Comparison of ENCODE assay signal across 12 cellular contexts in genomic region chr5:63959177-63959982, GRCh38. TPM values are rescaled to one million over a fixed set of nuclear protein-coding genes. Genes with fewer than 3 reads are reported as not detected.
A peak's percentile ranks its signal among the peaks of the same experiment; 100 is the strongest.
DNase-seq lines count a peak whose midpoint lies in the region; ATAC-seq and TF ChIP-seq lines count a peak whose summit lies in the region.
"Had no signal": no experiment of that assay in that cellular context is flagged by ENCODE, and none has a peak within 500 bp of the region (broad histone marks: within the 10 kb centered on the region; RNA-seq: fewer than 3 reads in every experiment).

No MANE protein-coding gene starts in this region.

- H3K9me3 ChIP-seq in naive thymus-derived CD4-positive, alpha-beta T cell (ENCODE audit: control insufficient read depth in 2 of 3, low read length in 3 of 3) = peaks cover 0 to 18% (median 0%) of the 10 kb centered on the region in 3 experiments

- no peak overlapping the region for H3K27ac ChIP-seq in naive thymus-derived CD4-positive, alpha-beta T cell (ENCODE audit: low read depth, low read length)
- H3K27ac ChIP-seq: sigmoid colon had no signal

- H3K9me3 Mint-ChIP-seq in nephron = no peaks in the 10 kb centered on the region
- peaks cover 0 to 39% (median 16%) of the 10 kb centered on the region in 11 donors for H3K9me3 Mint-ChIP-seq in naive thymus-derived CD4-positive, alpha-beta T cell

- no peaks in the 10 kb centered on the region for H3K4me1 ChIP-seq in naive thymus-derived CD4-positive, alpha-beta T cell (ENCODE audit: control insufficient read depth in 2 of 2, insufficient read depth in 2 of 2, low read length in 2 of 2)
- H3K4me1 ChIP-seq: sigmoid colon had no signal

- POLR2A ChIA-PET in naive thymus-derived CD4-positive, alpha-beta T cell (lab: Charles Lee) = no interaction called here

- no peak overlapping the region for H3K27ac Mint-ChIP-seq in nephron
- H3K27ac Mint-ChIP-seq in naive thymus-derived CD4-positive, alpha-beta T cell = no peak overlapping the region
- H3K27ac Mint-ChIP-seq: activated CD4-positive, alpha-beta T cell treated with anti-CD3 and anti-CD28 coated beads, Interleukin-2, amount 10 ng/mL, durations not matched to agents 24 days and 14 days had no signal

- H3K36me3 Mint-ChIP-seq in nephron (ENCODE audit: low read depth) = no peaks in the 10 kb centered on the region
- H3K36me3 Mint-ChIP-seq in naive thymus-derived CD4-positive, alpha-beta T cell = peaks cover 0 to 9% (median 0%) of the 10 kb centered on the region in 5 donors

- CTCF ChIA-PET in naive thymus-derived CD4-positive, alpha-beta T cell (lab: Charles Lee) = no interaction called here

- DNase-seq in ELF-1 (ENCODE audit: low read depth, low spot score) = peak; percentile 88
- peak; percentile 89 to 96 for DNase-seq in NCI-H524 (lab: John Stamatoyannopoulos, UW)
- no peak for DNase-seq in epithelial cell of proximal tubule (ENCODE audit: low read depth)
- no peak for DNase-seq in RKO (ENCODE audit: low spot score)
- no peak for DNase-seq in naive thymus-derived CD4-positive, alpha-beta T cell
- DNase-seq: activated CD4-positive, alpha-beta T cell treated with anti-CD3 and anti-CD28 coated beads, Interleukin-2, amount 10 ng/mL, durations not matched to agents 24 days and 14 days; OCI-M1; sigmoid colon had no signal

- peak; percentile 21 for TF ChIP-seq CTCF in epithelial cell of proximal tubule (conservative IDR thresholded peaks at IDR 0.05; ENCODE audit: low read depth, low read length)
- peak; percentile 35 to 49 (median 39) for TF ChIP-seq CTCF in nephron (IDR thresholded peaks at IDR 0.05; ENCODE audit: unreplicated experiment in 3 of 3)

- peaks cover 72% of the 10 kb centered on the region for H3K27me3 Mint-ChIP-seq in nephron (ENCODE audit: low read depth)
- H3K27me3 Mint-ChIP-seq in naive thymus-derived CD4-positive, alpha-beta T cell = peaks cover 31 to 46% (median 41%) of the 10 kb centered on the region in 5 donors

- H3K4me3 Mint-ChIP-seq in nephron = peak overlapping the region; percentile 58 to 67 (median 60)
- no peak overlapping the region for H3K4me3 Mint-ChIP-seq in naive thymus-derived CD4-positive, alpha-beta T cell
- H3K4me3 Mint-ChIP-seq: activated CD4-positive, alpha-beta T cell treated with anti-CD3 and anti-CD28 coated beads, Interleukin-2, amount 10 ng/mL, durations not matched to agents 24 days and 14 days had no signal

- H3K4me3 ChIP-seq in epithelial cell of proximal tubule (ENCODE audit: low read depth, low read length) = no peak overlapping the region
- H3K4me3 ChIP-seq in naive thymus-derived CD4-positive, alpha-beta T cell (ENCODE audit: low read length) = no peak overlapping the region
- H3K4me3 ChIP-seq: sigmoid colon had no signal

- no peaks in the 10 kb centered on the region for H3K36me3 ChIP-seq in naive thymus-derived CD4-positive, alpha-beta T cell (ENCODE audit: control insufficient read depth in 2 of 3, insufficient read depth in 3 of 3, low read length in 3 of 3)
- H3K36me3 ChIP-seq: sigmoid colon had no signal

- no peaks in the 10 kb centered on the region for H3K27me3 ChIP-seq in naive thymus-derived CD4-positive, alpha-beta T cell (ENCODE audit: control insufficient read depth in 2 of 2, insufficient read depth in 2 of 2, low read length in 2 of 2)

- intact Hi-C loops in naive thymus-derived CD4-positive, alpha-beta T cell (cut with micrococcal nuclease) = no loop called here

- ATAC-seq in HG03025 (IDR thresholded peaks at IDR 0.05; ENCODE audit: low FRiP score, unreplicated experiment) (no peak), GM21825 (IDR thresholded peaks at IDR 0.05; ENCODE audit: unreplicated experiment) (no peak)
- ATAC-seq in naive thymus-derived CD4-positive, alpha-beta T cell = no peak

- peaks cover 6% of the 10 kb centered on the region for H3K4me1 Mint-ChIP-seq in nephron
- peaks cover 0 to 2% (median 0%) of the 10 kb centered on the region in 7 donors for H3K4me1 Mint-ChIP-seq in naive thymus-derived CD4-positive, alpha-beta T cell
- H3K4me1 Mint-ChIP-seq: activated CD4-positive, alpha-beta T cell treated with anti-CD3 and anti-CD28 coated beads, Interleukin-2, amount 10 ng/mL, durations not matched to agents 24 days and 14 days had no signal

RNA-seq across cellular contexts. Expression of gene HTR1A, which starts 2.9 kb away (rescaled TPM):
- not detected in 2 replicates for total RNA-seq in epithelial cell of proximal tubule
- not detected for total RNA-seq in naive thymus-derived CD4-positive, alpha-beta T cell
- not detected for polyA plus RNA-seq in naive thymus-derived CD4-positive, alpha-beta T cell
- total RNA-seq: activated CD4-positive, alpha-beta T cell treated with anti-CD3 and anti-CD28 coated beads, Interleukin-2, amount 10 ng/mL, durations not matched to agents 24 days and 14 days; sigmoid colon had no signal
- polyA plus RNA-seq: aorta, sigmoid colon had no signal

Comparison
In these comparisons a context has a peak if more than half of its experiments do, and no peak if none do; other contexts are left out.
1. DNase-seq: peak in ELF-1 (single experiment) and NCI-H524 (2 of 2); none in epithelial cell of proximal tubule (single experiment), RKO (single experiment) and naive thymus-derived CD4-positive, alpha-beta T cell (0 of 9).
2. H3K4me3 Mint-ChIP-seq: peak in nephron (3 of 3); none in naive thymus-derived CD4-positive, alpha-beta T cell (0 of 10).